Comparison of ENCODE assay signal across 9 cellular contexts in genomic region chr2:230908595-230909191, GRCh38. TPM values are rescaled to one million over a fixed set of nuclear protein-coding genes. Genes with fewer than 3 reads are reported as not detected.
DNase-seq lines count a peak whose midpoint lies in the region; ATAC-seq and TF ChIP-seq lines count a peak whose summit lies in the region.
"Had no signal": no experiment of that assay in that cellular context is flagged by ENCODE, and none has a peak within 500 bp of the region (broad histone marks: within the 10 kb centered on the region; RNA-seq: fewer than 3 reads in every experiment).

No MANE protein-coding gene starts in this region.

- TF ChIP-seq CTCF in nephron (IDR thresholded peaks at IDR 0.05; ENCODE audit: unreplicated experiment in 3 of 3) (no peak), WTC11 (IDR thresholded peaks at IDR 0.05) (no peak)

- no peak overlapping the region for H3K4me3 ChIP-seq in adipocyte (ENCODE audit: low read length)
- H3K4me3 ChIP-seq: ovary had no signal

- H3K4me1 Mint-ChIP-seq in nephron (peaks cover 9% of the 10 kb centered on the region), WTC11 (peaks cover 38% of the 10 kb centered on the region)

- no peaks in the 10 kb centered on the region for H3K36me3 ChIP-seq in adipocyte (ENCODE audit: control insufficient read depth, insufficient read depth, low read length, severe bottlenecking)
- H3K36me3 ChIP-seq: ovary had no signal

- H3K27me3 ChIP-seq in adipocyte (replicated peaks; ENCODE audit: control insufficient read depth, insufficient read depth, low read length): peaks cover 16% of the 10 kb centered on the region
- H3K27me3 ChIP-seq: ovary had no signal

- H3K4me1 ChIP-seq in adipocyte (ENCODE audit: control insufficient read depth, insufficient read depth, low read length): no peaks in the 10 kb centered on the region

- H3K9ac ChIP-seq in adipocyte (ENCODE audit: low read length): no peak overlapping the region

- peak overlapping the region in 1 of 3 experiments; percentile 21 for H3K4me3 Mint-ChIP-seq in nephron
- H3K4me3 Mint-ChIP-seq in WTC11: no peak overlapping the region

- H3K9me3 Mint-ChIP-seq in nephron (no peaks in the 10 kb centered on the region), WTC11 (peaks cover 16% of the 10 kb centered on the region; the same call in 1 of the 2 replicates)

- H3K36me3 Mint-ChIP-seq in nephron (ENCODE audit: low read depth) (no peaks in the 10 kb centered on the region), WTC11 (no peaks in the 10 kb centered on the region)

- H3K27me3 Mint-ChIP-seq in nephron (ENCODE audit: low read depth): peaks cover 17% of the 10 kb centered on the region
- peaks cover 28% of the 10 kb centered on the region for H3K27me3 Mint-ChIP-seq in WTC11 (ENCODE audit: low read depth)

- POLR2A ChIA-PET in WTC11 (lab: Charles Lee): no interaction called here

- DNase-seq in NCI-H2171 treated with DMSO at 0.1 percent for 48 hours (lab: John Stamatoyannopoulos, UW) (peak; percentile 22), NCI-H2171 (lab: John Stamatoyannopoulos, UW) (no peak), OCI-M1 (lab: John Stamatoyannopoulos, UW) (peak; percentile 58), adipocyte (ENCODE audit: low read depth) (peak; percentile 52), WTC11 (ENCODE audit: low spot score) (no peak)

- ATAC-seq in WTC11 (no peak), HG02852 (IDR thresholded peaks at IDR 0.05; ENCODE audit: unreplicated experiment) (no peak), HG02885 (IDR thresholded peaks at IDR 0.05; ENCODE audit: poor library complexity, unreplicated experiment) (no peak)

- H3K27ac Mint-ChIP-seq in nephron: peak overlapping the region; percentile 7 to 88 (median 64)
- H3K27ac Mint-ChIP-seq in WTC11: no peak overlapping the region

- no peaks in the 10 kb centered on the region for H3K9me3 ChIP-seq in adipocyte (ENCODE audit: control insufficient read depth, low read length)
- H3K9me3 ChIP-seq: ovary had no signal

- CTCF ChIA-PET in WTC11 (lab: Charles Lee): interaction anchor here (1.4 to 4.8 kb wide), 2 partner anchors 15 to 60 kb away, joined by 3 to 25 read pairs; no protein-coding TSS in a partner anchor

TF ChIP-seq in WTC11, 78 proteins besides CTCF, POLR2A, EP300 and RAD21:
- TF ChIP-seq JUN (CRISPR knock-in tag; IDR thresholded peaks at IDR 0.05) (no peak), FOXJ3 (CRISPR knock-in tag; IDR thresholded peaks at IDR 0.05; ENCODE audit: borderline replicate concordance) (no peak), ZNF416 (CRISPR knock-in tag; IDR thresholded peaks at IDR 0.05) (no peak), ZNF281 (CRISPR knock-in tag; IDR thresholded peaks at IDR 0.05) (no peak), ZNF138 (CRISPR knock-in tag; conservative IDR thresholded peaks at IDR 0.05) (no peak), CREM (CRISPR knock-in tag; IDR thresholded peaks at IDR 0.05) (no peak), MXD4 (CRISPR knock-in tag; IDR thresholded peaks at IDR 0.05; ENCODE audit: borderline replicate concordance) (no peak), SMAD4 (CRISPR knock-in tag; IDR thresholded peaks at IDR 0.05) (no peak)

RNA-seq across cellular contexts. Expression of gene GPR55, which starts 16.3 kb away (rescaled TPM):
- total RNA-seq in WTC11 (2021): not detected in 3 replicates

RNA-seq across cellular contexts. Expression of gene ITM2C, which starts 44.0 kb away (rescaled TPM):
- 316 to 347 TPM (median 338 TPM) in 3 replicates for total RNA-seq in WTC11 (2021)

Comparison
In these comparisons a context has a peak if more than half of its experiments do, and no peak if none do; other contexts are left out.
1. DNase-seq: peak in NCI-H2171 treated with DMSO at 0.1 percent for 48 hours (single experiment), OCI-M1 (single experiment) and adipocyte (single experiment); none in NCI-H2171 (single experiment) and WTC11 (single experiment).